Comparison of ENCODE assay signal across 11 cellular contexts in genomic region chrX:119194631-119195030, GRCh38. TPM values are rescaled to one million over a fixed set of nuclear protein-coding genes. Genes with fewer than 3 reads are reported as not detected.
DNase-seq lines count a peak whose midpoint lies in the region; ATAC-seq, FAIRE-seq and TF ChIP-seq lines count a peak whose summit lies in the region.
"Had no signal": no experiment of that assay in that cellular context is flagged by ENCODE, and none has a peak within 500 bp of the region (broad histone marks: within the 10 kb centered on the region; RNA-seq: fewer than 3 reads in every experiment).

No MANE protein-coding gene starts in this region.

- CTCF ChIA-PET in A549 (lab: Yijun Ruan, JAX) = interaction anchor here (0.6 to 4.2 kb wide), 6 partner anchors 10 to 493 kb away, joined by 3 to 24 read pairs (median 5); no protein-coding TSS in a partner anchor

- 62% methylated on average over 5 of the region's 5 CpGs for WGBS in A549 (ENCODE audit: missing lambda C conversion rate)

- no peak for TF ChIP-seq EP300 in A549 (IDR thresholded peaks at IDR 0.05)

- H3K27ac ChIP-seq in A549 = no peak overlapping the region

- H3K9me3 ChIP-seq in A549 = no peaks in the 10 kb centered on the region

- H3K4me3 ChIP-seq in A549 = no peak overlapping the region
- H3K4me3 ChIP-seq in epithelial cell of proximal tubule (ENCODE audit: low read depth, low read length) = no peak overlapping the region

- ATAC-seq in A549 (peak in 1 of 2 experiments; percentile 51; a peak in 1 of 6 replicates), GM18505 (IDR thresholded peaks at IDR 0.05; ENCODE audit: unreplicated experiment) (no peak), GM18858 (IDR thresholded peaks at IDR 0.05; ENCODE audit: unreplicated experiment) (no peak)

- no peak overlapping the region for H3K4me2 ChIP-seq in A549

- FAIRE-seq in A549 (lab: Jason Lieb, UNC) = peak; percentile 36

- POLR2A ChIA-PET in A549 (lab: Yijun Ruan, JAX) = no interaction called here

- TF ChIP-seq RAD21 in A549 (conservative IDR thresholded peaks at IDR 0.05 in 1 of 2, IDR thresholded peaks at IDR 0.05 in 1 of 2) = peak; percentile 20 to 40; a peak in 3 of 5 replicates

- TF ChIP-seq CTCF in A549 (IDR thresholded peaks at IDR 0.05) (peak; percentile 30), epithelial cell of proximal tubule (conservative IDR thresholded peaks at IDR 0.05; ENCODE audit: low read depth, low read length) (peak; percentile 29)

- H3K4me1 ChIP-seq in A549 = no peaks in the 10 kb centered on the region

- TF ChIP-seq POLR2A in A549 (IDR thresholded peaks at IDR 0.05; ENCODE audit: low read length) = no peak
- TF ChIP-seq POLR2A in GM18505 (IDR thresholded peaks at IDR 0.05; ENCODE audit: borderline replicate concordance, extremely low read depth, insufficient read depth, insufficient read length) = no peak

- DNase-seq in A549 (ENCODE audit: low read depth in 1 of 2, low spot score in 1 of 2) (peak in 1 of 2 experiments; percentile 30), ELF-1 (ENCODE audit: low read depth, low spot score) (peak; percentile 14), NCI-H2227 treated with DMSO at 0.1 percent for 48 hours (lab: John Stamatoyannopoulos, UW) (peak; percentile 22), epithelial cell of proximal tubule (ENCODE audit: low read depth) (no peak), LoVo (ENCODE audit: low spot score) (no peak), T-helper 2 cell (no peak)
- DNase-seq: amygdala, COR-L47, NCI-H345 had no signal

TF ChIP-seq in A549, 52 proteins besides CTCF, POLR2A, EP300 and RAD21:
- peak; percentile 18; the same call in 1 of the 3 replicates for TF ChIP-seq SMC3 (IDR thresholded peaks at IDR 0.05)
- TF ChIP-seq HOXB5 (CRISPR knock-in tag; IDR thresholded peaks at IDR 0.05) = no peak

RNA-seq across cellular contexts. Expression of gene PGRMC1, which starts 41.5 kb away (rescaled TPM):
- polyA plus RNA-seq in A549 (2011; rRNA removed) (118 and 163 TPM in 2 replicates), A549 (2017; fragmentation: RNase III; extraction: RNeasy Plus Mini Kit Qiagen cat#74134 plus additional on column Dnase treatment) (140 to 159 TPM (median 151 TPM) in 3 replicates)
- polyA plus RNA-seq in A549 (2012; cell fraction: cytosol; rRNA removed) = 85.2 and 104 TPM in 2 replicates
- polyA plus RNA-seq in A549 (2012; cell fraction: nucleus; rRNA removed) = 77.7 and 92.7 TPM in 2 replicates
- 33.4 and 35.6 TPM in 2 replicates for polyA minus RNA-seq in A549 (2011; rRNA and poly(A)+ RNA removed)
- total RNA-seq in epithelial cell of proximal tubule = 112 and 137 TPM in 2 replicates

Comparison
In these comparisons a context has a peak if more than half of its experiments do, and no peak if none do; other contexts are left out.
1. DNase-seq: peak in ELF-1 (single experiment) and NCI-H2227 treated with DMSO at 0.1 percent for 48 hours (single experiment); none in epithelial cell of proximal tubule (single experiment), LoVo (single experiment) and T-helper 2 cell (0 of 5).